In the genomic region with DNA sequence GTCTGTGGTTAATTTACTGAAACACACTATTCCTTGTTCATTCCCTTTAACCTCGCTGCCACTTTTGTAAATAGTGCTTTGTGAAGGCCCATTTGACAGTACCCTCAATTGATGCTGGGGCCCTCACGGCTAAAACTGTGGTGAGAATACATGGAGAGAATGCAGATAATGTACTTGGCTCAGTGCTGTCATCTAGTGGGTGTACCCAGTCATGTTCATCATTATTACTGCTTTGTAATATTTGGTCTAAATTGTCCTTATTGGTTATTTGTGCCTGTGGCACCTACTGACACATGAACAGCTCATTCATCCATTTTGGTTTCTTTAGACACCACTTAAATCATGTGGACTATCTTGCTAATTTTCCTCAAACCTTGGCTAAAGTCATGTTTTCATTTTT, we compare ENCODE assay signal across 1 cellular context.
TF ChIP-seq lines count a peak whose summit lies in the region.

No MANE protein-coding gene starts in this region.

TF ChIP-seq in K562, 482 proteins besides CTCF, POLR2A, EP300 and RAD21 (continued from another document and continues in another):
- TF ChIP-seq, protein P1, sequence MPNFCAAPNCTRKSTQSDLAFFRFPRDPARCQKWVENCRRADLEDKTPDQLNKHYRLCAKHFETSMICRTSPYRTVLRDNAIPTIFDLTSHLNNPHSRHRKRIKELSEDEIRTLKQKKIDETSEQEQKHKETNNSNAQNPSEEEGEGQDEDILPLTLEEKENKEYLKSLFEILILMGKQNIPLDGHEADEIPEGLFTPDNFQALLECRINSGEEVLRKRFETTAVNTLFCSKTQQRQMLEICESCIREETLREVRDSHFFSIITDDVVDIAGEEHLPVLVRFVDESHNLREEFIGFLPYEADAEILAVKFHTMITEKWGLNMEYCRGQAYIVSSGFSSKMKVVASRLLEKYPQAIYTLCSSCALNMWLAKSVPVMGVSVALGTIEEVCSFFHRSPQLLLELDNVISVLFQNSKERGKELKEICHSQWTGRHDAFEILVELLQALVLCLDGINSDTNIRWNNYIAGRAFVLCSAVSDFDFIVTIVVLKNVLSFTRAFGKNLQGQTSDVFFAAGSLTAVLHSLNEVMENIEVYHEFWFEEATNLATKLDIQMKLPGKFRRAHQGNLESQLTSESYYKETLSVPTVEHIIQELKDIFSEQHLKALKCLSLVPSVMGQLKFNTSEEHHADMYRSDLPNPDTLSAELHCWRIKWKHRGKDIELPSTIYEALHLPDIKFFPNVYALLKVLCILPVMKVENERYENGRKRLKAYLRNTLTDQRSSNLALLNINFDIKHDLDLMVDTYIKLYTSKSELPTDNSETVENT (CRISPR knock-in tag; IDR thresholded peaks at IDR 0.05) = no peak
- TF ChIP-seq SP1 (CRISPR knock-in tag; IDR thresholded peaks at IDR 0.05) = no peak
- TF ChIP-seq, protein P2, sequence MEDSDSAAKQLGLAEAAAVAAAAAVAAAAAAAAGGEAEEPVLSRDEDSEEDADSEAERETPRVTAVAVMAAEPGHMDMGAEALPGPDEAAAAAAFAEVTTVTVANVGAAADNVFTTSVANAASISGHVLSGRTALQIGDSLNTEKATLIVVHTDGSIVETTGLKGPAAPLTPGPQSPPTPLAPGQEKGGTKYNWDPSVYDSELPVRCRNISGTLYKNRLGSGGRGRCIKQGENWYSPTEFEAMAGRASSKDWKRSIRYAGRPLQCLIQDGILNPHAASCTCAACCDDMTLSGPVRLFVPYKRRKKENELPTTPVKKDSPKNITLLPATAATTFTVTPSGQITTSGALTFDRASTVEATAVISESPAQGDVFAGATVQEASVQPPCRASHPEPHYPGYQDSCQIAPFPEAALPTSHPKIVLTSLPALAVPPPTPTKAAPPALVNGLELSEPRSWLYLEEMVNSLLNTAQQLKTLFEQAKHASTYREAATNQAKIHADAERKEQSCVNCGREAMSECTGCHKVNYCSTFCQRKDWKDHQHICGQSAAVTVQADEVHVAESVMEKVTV (CRISPR knock-in tag; IDR thresholded peaks at IDR 0.05) = peak; percentile 60
- TF ChIP-seq NCOA1 (IDR thresholded peaks at IDR 0.05; ENCODE audit: low read depth) = no peak
- TF ChIP-seq GABPB1 (CRISPR knock-in tag; IDR thresholded peaks at IDR 0.05) = no peak
- no peak for TF ChIP-seq RAD51 (IDR thresholded peaks at IDR 0.05; ENCODE audit: borderline replicate concordance, low read depth)
- no peak for TF ChIP-seq WHSC1 (IDR thresholded peaks at IDR 0.05; ENCODE audit: low read length)
- TF ChIP-seq, protein P3, sequence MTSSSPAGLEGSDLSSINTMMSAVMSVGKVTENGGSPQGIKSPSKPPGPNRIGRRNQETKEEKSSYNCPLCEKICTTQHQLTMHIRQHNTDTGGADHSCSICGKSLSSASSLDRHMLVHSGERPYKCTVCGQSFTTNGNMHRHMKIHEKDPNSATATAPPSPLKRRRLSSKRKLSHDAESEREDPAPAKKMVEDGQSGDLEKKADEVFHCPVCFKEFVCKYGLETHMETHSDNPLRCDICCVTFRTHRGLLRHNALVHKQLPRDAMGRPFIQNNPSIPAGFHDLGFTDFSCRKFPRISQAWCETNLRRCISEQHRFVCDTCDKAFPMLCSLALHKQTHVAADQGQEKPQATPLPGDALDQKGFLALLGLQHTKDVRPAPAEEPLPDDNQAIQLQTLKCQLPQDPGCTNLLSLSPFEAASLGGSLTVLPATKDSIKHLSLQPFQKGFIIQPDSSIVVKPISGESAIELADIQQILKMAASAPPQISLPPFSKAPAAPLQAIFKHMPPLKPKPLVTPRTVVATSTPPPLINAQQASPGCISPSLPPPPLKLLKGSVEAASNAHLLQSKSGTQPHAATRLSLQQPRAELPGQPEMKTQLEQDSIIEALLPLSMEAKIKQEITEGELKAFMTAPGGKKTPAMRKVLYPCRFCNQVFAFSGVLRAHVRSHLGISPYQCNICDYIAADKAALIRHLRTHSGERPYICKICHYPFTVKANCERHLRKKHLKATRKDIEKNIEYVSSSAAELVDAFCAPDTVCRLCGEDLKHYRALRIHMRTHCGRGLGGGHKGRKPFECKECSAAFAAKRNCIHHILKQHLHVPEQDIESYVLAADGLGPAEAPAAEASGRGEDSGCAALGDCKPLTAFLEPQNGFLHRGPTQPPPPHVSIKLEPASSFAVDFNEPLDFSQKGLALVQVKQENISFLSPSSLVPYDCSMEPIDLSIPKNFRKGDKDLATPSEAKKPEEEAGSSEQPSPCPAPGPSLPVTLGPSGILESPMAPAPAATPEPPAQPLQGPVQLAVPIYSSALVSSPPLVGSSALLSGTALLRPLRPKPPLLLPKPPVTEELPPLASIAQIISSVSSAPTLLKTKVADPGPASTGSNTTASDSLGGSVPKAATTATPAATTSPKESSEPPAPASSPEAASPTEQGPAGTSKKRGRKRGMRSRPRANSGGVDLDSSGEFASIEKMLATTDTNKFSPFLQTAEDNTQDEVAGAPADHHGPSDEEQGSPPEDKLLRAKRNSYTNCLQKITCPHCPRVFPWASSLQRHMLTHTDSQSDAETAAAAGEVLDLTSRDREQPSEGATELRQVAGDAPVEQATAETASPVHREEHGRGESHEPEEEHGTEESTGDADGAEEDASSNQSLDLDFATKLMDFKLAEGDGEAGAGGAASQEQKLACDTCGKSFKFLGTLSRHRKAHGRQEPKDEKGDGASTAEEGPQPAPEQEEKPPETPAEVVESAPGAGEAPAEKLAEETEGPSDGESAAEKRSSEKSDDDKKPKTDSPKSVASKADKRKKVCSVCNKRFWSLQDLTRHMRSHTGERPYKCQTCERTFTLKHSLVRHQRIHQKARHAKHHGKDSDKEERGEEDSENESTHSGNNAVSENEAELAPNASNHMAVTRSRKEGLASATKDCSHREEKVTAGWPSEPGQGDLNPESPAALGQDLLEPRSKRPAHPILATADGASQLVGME (CRISPR knock-in tag; IDR thresholded peaks at IDR 0.05) = no peak
- TF ChIP-seq, protein P4, sequence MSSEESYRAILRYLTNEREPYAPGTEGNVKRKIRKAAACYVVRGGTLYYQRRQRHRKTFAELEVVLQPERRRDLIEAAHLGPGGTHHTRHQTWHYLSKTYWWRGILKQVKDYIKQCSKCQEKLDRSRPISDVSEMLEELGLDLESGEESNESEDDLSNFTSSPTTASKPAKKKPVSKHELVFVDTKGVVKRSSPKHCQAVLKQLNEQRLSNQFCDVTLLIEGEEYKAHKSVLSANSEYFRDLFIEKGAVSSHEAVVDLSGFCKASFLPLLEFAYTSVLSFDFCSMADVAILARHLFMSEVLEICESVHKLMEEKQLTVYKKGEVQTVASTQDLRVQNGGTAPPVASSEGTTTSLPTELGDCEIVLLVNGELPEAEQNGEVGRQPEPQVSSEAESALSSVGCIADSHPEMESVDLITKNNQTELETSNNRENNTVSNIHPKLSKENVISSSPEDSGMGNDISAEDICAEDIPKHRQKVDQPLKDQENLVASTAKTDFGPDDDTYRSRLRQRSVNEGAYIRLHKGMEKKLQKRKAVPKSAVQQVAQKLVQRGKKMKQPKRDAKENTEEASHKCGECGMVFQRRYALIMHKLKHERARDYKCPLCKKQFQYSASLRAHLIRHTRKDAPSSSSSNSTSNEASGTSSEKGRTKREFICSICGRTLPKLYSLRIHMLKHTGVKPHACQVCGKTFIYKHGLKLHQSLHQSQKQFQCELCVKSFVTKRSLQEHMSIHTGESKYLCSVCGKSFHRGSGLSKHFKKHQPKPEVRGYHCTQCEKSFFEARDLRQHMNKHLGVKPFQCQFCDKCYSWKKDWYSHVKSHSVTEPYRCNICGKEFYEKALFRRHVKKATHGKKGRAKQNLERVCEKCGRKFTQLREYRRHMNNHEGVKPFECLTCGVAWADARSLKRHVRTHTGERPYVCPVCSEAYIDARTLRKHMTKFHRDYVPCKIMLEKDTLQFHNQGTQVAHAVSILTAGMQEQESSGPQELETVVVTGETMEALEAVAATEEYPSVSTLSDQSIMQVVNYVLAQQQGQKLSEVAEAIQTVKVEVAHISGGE (CRISPR knock-in tag; IDR thresholded peaks at IDR 0.05) = no peak
- TF ChIP-seq POLR3G (IDR thresholded peaks at IDR 0.05; ENCODE audit: extremely low read depth, insufficient read length, insufficient replicate concordance) = no peak
- TF ChIP-seq TFE3 (CRISPR knock-in tag; IDR thresholded peaks at IDR 0.05) = no peak
- no peak for TF ChIP-seq POU5F1 (IDR thresholded peaks at IDR 0.05; ENCODE audit: borderline replicate concordance, low read depth, low read length, partially characterized antibody)
- TF ChIP-seq NFE2 (IDR thresholded peaks at IDR 0.05; ENCODE audit: low read depth) = no peak
- no peak for TF ChIP-seq ZBTB2 (IDR thresholded peaks at IDR 0.05)
- TF ChIP-seq, protein P5, sequence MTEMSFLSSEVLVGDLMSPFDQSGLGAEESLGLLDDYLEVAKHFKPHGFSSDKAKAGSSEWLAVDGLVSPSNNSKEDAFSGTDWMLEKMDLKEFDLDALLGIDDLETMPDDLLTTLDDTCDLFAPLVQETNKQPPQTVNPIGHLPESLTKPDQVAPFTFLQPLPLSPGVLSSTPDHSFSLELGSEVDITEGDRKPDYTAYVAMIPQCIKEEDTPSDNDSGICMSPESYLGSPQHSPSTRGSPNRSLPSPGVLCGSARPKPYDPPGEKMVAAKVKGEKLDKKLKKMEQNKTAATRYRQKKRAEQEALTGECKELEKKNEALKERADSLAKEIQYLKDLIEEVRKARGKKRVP (CRISPR knock-in tag; IDR thresholded peaks at IDR 0.05) = no peak
- TF ChIP-seq SIN3A (IDR thresholded peaks at IDR 0.05; ENCODE audit: borderline replicate concordance in 2 of 2, control insufficient read depth in 1 of 2, low read depth in 2 of 2, low read length in 2 of 2) = no peak
- TF ChIP-seq YY1 (IDR thresholded peaks at IDR 0.05; ENCODE audit: borderline replicate concordance in 1 of 3, control insufficient read depth in 1 of 3, extremely low read depth in 1 of 3, insufficient read depth in 3 of 3, insufficient read length in 1 of 3, insufficient replicate concordance in 2 of 3, low read depth in 1 of 3, low read length in 2 of 3) = no peak
- no peak for TF ChIP-seq MYNN (IDR thresholded peaks at IDR 0.05)
- TF ChIP-seq MYNN (CRISPR knock-in tag; IDR thresholded peaks at IDR 0.05) = no peak
- TF ChIP-seq MED1 (CRISPR knock-in tag; IDR thresholded peaks at IDR 0.05; ENCODE audit: borderline replicate concordance) = no peak
- 0 out of 2 replicates have a peak, but pooled peaks have one; percentile 18 for TF ChIP-seq ARID2 (IDR thresholded peaks at IDR 0.05)
- TF ChIP-seq NR1H2 (CRISPR knock-in tag; IDR thresholded peaks at IDR 0.05) = no peak
- TF ChIP-seq MCM3 (IDR thresholded peaks at IDR 0.05) = no peak
- TF ChIP-seq HDAC3 (IDR thresholded peaks at IDR 0.05; ENCODE audit: borderline replicate concordance, partially characterized antibody) = peak; percentile 34
- no peak for TF ChIP-seq TCF7 (IDR thresholded peaks at IDR 0.05; ENCODE audit: borderline replicate concordance)
- TF ChIP-seq KDM1A (IDR thresholded peaks at IDR 0.05) = no peak
- TF ChIP-seq ESRRA (IDR thresholded peaks at IDR 0.05; ENCODE audit: borderline replicate concordance, low read depth) = 0 out of 2 replicates have a peak, but pooled peaks have one; percentile 13
- no peak for TF ChIP-seq PTRF (tag; IDR thresholded peaks at IDR 0.05)
- no peak for TF ChIP-seq RFX7 (CRISPR knock-in tag; IDR thresholded peaks at IDR 0.05)
- TF ChIP-seq ZBTB8A (IDR thresholded peaks at IDR 0.05; ENCODE audit: partially characterized antibody) = no peak
- TF ChIP-seq BRF1 (IDR thresholded peaks at IDR 0.05; ENCODE audit: borderline replicate concordance, extremely low read depth, insufficient read length) = no peak
- TF ChIP-seq ADNP (tag; IDR thresholded peaks at IDR 0.05) = no peak
- TF ChIP-seq ZFP30 (CRISPR knock-in tag; IDR thresholded peaks at IDR 0.05; ENCODE audit: borderline replicate concordance) = no peak
- TF ChIP-seq, protein P6, sequence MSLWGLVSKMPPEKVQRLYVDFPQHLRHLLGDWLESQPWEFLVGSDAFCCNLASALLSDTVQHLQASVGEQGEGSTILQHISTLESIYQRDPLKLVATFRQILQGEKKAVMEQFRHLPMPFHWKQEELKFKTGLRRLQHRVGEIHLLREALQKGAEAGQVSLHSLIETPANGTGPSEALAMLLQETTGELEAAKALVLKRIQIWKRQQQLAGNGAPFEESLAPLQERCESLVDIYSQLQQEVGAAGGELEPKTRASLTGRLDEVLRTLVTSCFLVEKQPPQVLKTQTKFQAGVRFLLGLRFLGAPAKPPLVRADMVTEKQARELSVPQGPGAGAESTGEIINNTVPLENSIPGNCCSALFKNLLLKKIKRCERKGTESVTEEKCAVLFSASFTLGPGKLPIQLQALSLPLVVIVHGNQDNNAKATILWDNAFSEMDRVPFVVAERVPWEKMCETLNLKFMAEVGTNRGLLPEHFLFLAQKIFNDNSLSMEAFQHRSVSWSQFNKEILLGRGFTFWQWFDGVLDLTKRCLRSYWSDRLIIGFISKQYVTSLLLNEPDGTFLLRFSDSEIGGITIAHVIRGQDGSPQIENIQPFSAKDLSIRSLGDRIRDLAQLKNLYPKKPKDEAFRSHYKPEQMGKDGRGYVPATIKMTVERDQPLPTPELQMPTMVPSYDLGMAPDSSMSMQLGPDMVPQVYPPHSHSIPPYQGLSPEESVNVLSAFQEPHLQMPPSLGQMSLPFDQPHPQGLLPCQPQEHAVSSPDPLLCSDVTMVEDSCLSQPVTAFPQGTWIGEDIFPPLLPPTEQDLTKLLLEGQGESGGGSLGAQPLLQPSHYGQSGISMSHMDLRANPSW (CRISPR knock-in tag; IDR thresholded peaks at IDR 0.05) = no peak
